ENCODE assay signal across 1 cellular context in genomic region chr4:108622828-108623227, GRCh38.
TF ChIP-seq lines count a peak whose summit lies in the region.

No MANE protein-coding gene starts in this region.

TF ChIP-seq in endothelial cell of umbilical vein, 7 proteins besides CTCF, POLR2A, EP300 and RAD21:
- TF ChIP-seq, protein P1, sequence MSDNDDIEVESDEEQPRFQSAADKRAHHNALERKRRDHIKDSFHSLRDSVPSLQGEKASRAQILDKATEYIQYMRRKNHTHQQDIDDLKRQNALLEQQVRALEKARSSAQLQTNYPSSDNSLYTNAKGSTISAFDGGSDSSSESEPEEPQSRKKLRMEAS (IDR thresholded peaks at IDR 0.05; ENCODE audit: insufficient read depth, insufficient read length), result no peak
